Comparison of ENCODE assay signal across 17 cellular contexts in the genomic region with DNA sequence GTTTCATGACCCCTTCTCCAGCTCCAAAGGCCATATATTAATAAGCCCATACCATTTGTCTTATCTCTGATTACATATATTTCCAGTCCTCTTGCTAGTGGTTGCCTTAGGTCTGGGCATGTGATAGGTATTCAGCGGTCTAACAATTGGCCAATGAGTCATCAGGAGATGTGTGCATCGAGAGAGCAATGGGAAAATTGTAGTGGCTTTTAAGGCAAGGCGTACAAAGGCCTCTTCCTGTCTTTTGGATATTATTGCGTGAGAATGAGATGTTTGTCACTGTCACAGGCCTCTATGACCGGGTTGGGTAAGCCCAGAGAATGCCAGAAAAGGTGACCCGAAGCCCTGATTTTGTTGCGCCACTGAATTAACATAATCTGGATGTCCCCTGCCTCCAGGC. TPM values are rescaled to one million over a fixed set of nuclear protein-coding genes. Genes with fewer than 3 reads are reported as not detected.
DNase-seq lines count a peak whose midpoint lies in the region; ATAC-seq lines count a peak whose summit lies in the region.
"Had no signal": no experiment of that assay in that cellular context is flagged by ENCODE, and none has a peak within 500 bp of the region (broad histone marks: within the 10 kb centered on the region; RNA-seq: fewer than 3 reads in every experiment).

No MANE protein-coding gene starts in this region.

- ATAC-seq in GM19463 (IDR thresholded peaks at IDR 0.05; ENCODE audit: unreplicated experiment) = no peak
- ATAC-seq: left lobe of liver had no signal

- peak; percentile 15 for DNase-seq in NCI-H1436 treated with DMSO at 0.1 percent for 48 hours (lab: John Stamatoyannopoulos, UW)
- no peak for DNase-seq in NCI-H1436 (lab: John Stamatoyannopoulos, UW)
- peak; percentile 67 for DNase-seq in M059J (ENCODE audit: low read depth)
- DNase-seq in astrocyte of the hippocampus (ENCODE audit: low read depth, low spot score) = peak; percentile 58
- peak; percentile 20 for DNase-seq in kidney tubule cell (ENCODE audit: low spot score)
- no peak for DNase-seq in T1000 (lab: John Stamatoyannopoulos, UW)
- no peak for DNase-seq in amygdala (lab: John Stamatoyannopoulos, UW)
- DNase-seq: activated effector memory CD4-positive, alpha-beta T cell treated with Interleukin-2 at 50 U/mL for 16 hours; H9; KBM-7; NCI-H1417; NCI-H524; ovary; upper lobe of left lung had no signal

RNA-seq across cellular contexts. Expression of gene SFRP5, which starts 38.7 kb away (rescaled TPM):
- total RNA-seq in M059J (2014; rRNA removed; shearing (Covaris generic)) = not detected in 2 replicates
- total RNA-seq: fibroblast of lung had no signal

RNA-seq across cellular contexts. Expression of gene GOLGA7B, which starts 39.2 kb away (rescaled TPM):
- total RNA-seq in M059J (2014; rRNA removed; shearing (Covaris generic)) = not detected in 2 replicates

Comparison
In these comparisons a context has a peak if more than half of its experiments do, and no peak if none do; other contexts are left out.
1. DNase-seq: peak in NCI-H1436 treated with DMSO at 0.1 percent for 48 hours (single experiment), M059J (single experiment), astrocyte of the hippocampus (single experiment) and kidney tubule cell (single experiment); none in NCI-H1436 (single experiment), T1000 (single experiment) and amygdala (0 of 56).